Comparison of ENCODE assay signal across 28 cellular contexts in the genomic region with DNA sequence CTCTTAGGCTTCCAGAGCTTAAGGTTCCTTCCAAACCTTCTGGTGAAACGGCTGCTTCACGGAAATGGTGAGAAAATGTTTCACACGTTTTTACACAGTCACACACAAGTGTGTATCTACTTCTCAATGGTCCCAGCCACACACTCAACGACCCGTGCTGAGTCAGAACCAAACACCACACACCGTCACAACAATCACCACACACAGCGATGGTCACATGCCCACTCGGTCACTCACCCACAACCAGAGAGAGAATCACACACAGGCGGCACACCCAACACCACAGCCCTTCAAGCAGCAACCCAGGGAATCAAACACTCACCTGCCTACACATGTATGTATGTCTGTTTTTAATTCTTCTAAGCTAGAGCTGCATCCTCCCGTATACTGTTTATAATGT. TPM values are rescaled to one million over a fixed set of nuclear protein-coding genes. Genes with fewer than 3 reads are reported as not detected.
DNase-seq lines count a peak whose midpoint lies in the region; ATAC-seq, FAIRE-seq and TF ChIP-seq lines count a peak whose summit lies in the region.
"Had no signal": no experiment of that assay in that cellular context is flagged by ENCODE, and none has a peak within 500 bp of the region (broad histone marks: within the 10 kb centered on the region; RNA-seq: fewer than 3 reads in every experiment).

No MANE protein-coding gene starts in this region.

- no peak for TF ChIP-seq RAD21 in H1 (IDR thresholded peaks at IDR 0.05 in 1 of 2, conservative IDR thresholded peaks at IDR 0.05 in 1 of 2; ENCODE audit: low read depth in 2 of 2, low read length in 2 of 2)

- H3K9me3 ChIP-seq in RWPE2 (ENCODE audit: severe bottlenecking) (no peaks in the 10 kb centered on the region), H1 (ENCODE audit: insufficient read depth in 2 of 2, low read depth in 1 of 2, low read length in 1 of 2) (no peaks in the 10 kb centered on the region)
- H3K9me3 ChIP-seq: MG63, Peyer's patch, SJSA1 had no signal

- intact Hi-C loops in MCF 10A (cut with micrococcal nuclease), result no loop called here

- no peak overlapping the region for H3K23ac ChIP-seq in H1 (ENCODE audit: insufficient read length)

- POLR2A ChIA-PET in H1 (lab: Charles Lee; ENCODE audit: partially characterized antibody), result interaction anchor here (0.6 to 0.7 kb wide), 2 partner anchors 75 to 1053 kb away, joined by 3 to 4 read pairs; no protein-coding TSS in a partner anchor
- POLR2A ChIA-PET in MCF 10A (lab: Yijun Ruan, JAX), result no interaction called here

- H3K27me3 Mint-ChIP-seq in MCF 10A (ENCODE audit: insufficient read depth, unreplicated experiment), result no peaks in the 10 kb centered on the region

- H3K9me3 Mint-ChIP-seq in stimulated activated effector memory CD8-positive, alpha-beta T cell treated with anti-CD3 and anti-CD28 coated beads, Interleukin-12 subunit alpha, Interleukin-12 subunit beta, amount 100 ng/mL, for 72 hours, result no peaks in the 10 kb centered on the region
- no peaks in the 10 kb centered on the region for H3K9me3 Mint-ChIP-seq in MCF 10A (ENCODE audit: unreplicated experiment)

- H3K56ac ChIP-seq in H1 (replicated peaks; ENCODE audit: insufficient read length, low read depth, low read length), result no peak overlapping the region

- H3K79me1 ChIP-seq in H1 (ENCODE audit: low read depth, low read length), result no peaks in the 10 kb centered on the region

- no peaks in the 10 kb centered on the region for H3K79me2 ChIP-seq in H1 (ENCODE audit: control insufficient read depth in 1 of 2, insufficient read depth in 2 of 2, low read length in 2 of 2)

- H2BK12ac ChIP-seq in H1 (ENCODE audit: low read depth, low read length), result no peak overlapping the region

- H4K91ac ChIP-seq in H1 (replicated peaks; ENCODE audit: insufficient read length, low read length), result no peak overlapping the region

- no peak overlapping the region for H3K27ac Mint-ChIP-seq in stimulated activated effector memory CD8-positive, alpha-beta T cell treated with anti-CD3 and anti-CD28 coated beads, Interleukin-12 subunit alpha, Interleukin-12 subunit beta, amount 100 ng/mL, for 72 hours
- H3K27ac Mint-ChIP-seq in MCF 10A (ENCODE audit: low read depth, unreplicated experiment), result no peak overlapping the region
- H3K27ac Mint-ChIP-seq: CD8-positive, alpha-beta memory T cell had no signal

- H3K4me3 ChIP-seq in RWPE2 (ENCODE audit: severe bottlenecking) (no peak overlapping the region), H1 (ENCODE audit: extremely low read depth in 1 of 4, insufficient read depth in 2 of 4, low read depth in 3 of 4, low read length in 4 of 4) (no peak overlapping the region)
- H3K4me3 ChIP-seq: MG63, Peyer's patch, SJSA1 had no signal

- no peak overlapping the region for H2AK5ac ChIP-seq in H1 (ENCODE audit: low read depth, low read length)

- H4K5ac ChIP-seq in H1 (ENCODE audit: insufficient read length, low read depth, low read length), result no peak overlapping the region

- no TSS peak for BruUV-seq in MCF 10A (replicated peaks; lab: Mats Ljungman, UMichigan)

- no peak for TF ChIP-seq EP300 in H1 (IDR thresholded peaks at IDR 0.05; ENCODE audit: borderline replicate concordance in 1 of 2, low read depth in 2 of 2, low read length in 2 of 2)

- no peak overlapping the region for H4K8ac ChIP-seq in H1 (ENCODE audit: extremely low read depth, insufficient read depth, low read length)

- no peak overlapping the region for H3K9ac ChIP-seq in H1 (replicated peaks in 1 of 4; ENCODE audit: extremely low read depth in 1 of 4, low read depth in 3 of 4, low read length in 3 of 4)

- no peaks in the 10 kb centered on the region for H3K4me1 ChIP-seq in RWPE2 (ENCODE audit: insufficient read depth, poor library complexity, severe bottlenecking)
- no peaks in the 10 kb centered on the region for H3K4me1 ChIP-seq in H1 (replicated peaks in 1 of 4; ENCODE audit: control insufficient read depth in 3 of 4, insufficient read depth in 4 of 4, low read length in 3 of 4)
- H3K4me1 ChIP-seq: Peyer's patch had no signal

- H3K27ac ChIP-seq in RWPE2 (ENCODE audit: poor library complexity, severe bottlenecking), result no peak overlapping the region
- H3K27ac ChIP-seq in H1 (ENCODE audit: low read depth, low read length), result no peak overlapping the region
- H3K27ac ChIP-seq: C4-2B, Peyer's patch, SJSA1 had no signal

- ATAC-seq in RWPE2 (ENCODE audit: low read depth), result no peak
- peak; percentile 91 for ATAC-seq in stimulated activated effector memory CD8-positive, alpha-beta T cell treated with anti-CD3 and anti-CD28 coated beads, Interleukin-12 subunit alpha, Interleukin-12 subunit beta, amount 100 ng/mL, for 72 hours
- ATAC-seq: Right ventricle myocardium inferior had no signal

- H3K27me3 ChIP-seq in RWPE2 (ENCODE audit: insufficient read depth, poor library complexity, severe bottlenecking) (no peaks in the 10 kb centered on the region), H1 (replicated peaks in 1 of 4; ENCODE audit: control insufficient read depth in 3 of 4, extremely low read depth in 1 of 4, insufficient read depth in 3 of 4, low read length in 3 of 4) (no peaks in the 10 kb centered on the region)
- H3K27me3 ChIP-seq: MG63, Peyer's patch, SJSA1 had no signal

- no peak for TF ChIP-seq POLR2A in H1 (IDR thresholded peaks at IDR 0.05; ENCODE audit: control extremely low read depth in 1 of 2, low read depth in 2 of 2, low read length in 2 of 2)

- H3K18ac ChIP-seq in H1 (ENCODE audit: extremely low read depth, low read length), result no peak overlapping the region

- no peak overlapping the region for H2BK120ac ChIP-seq in H1 (replicated peaks; ENCODE audit: low read depth, low read length)

- no peaks in the 10 kb centered on the region for H3K36me3 ChIP-seq in RWPE2 (ENCODE audit: low read depth)
- no peaks in the 10 kb centered on the region for H3K36me3 ChIP-seq in H1 (ENCODE audit: control insufficient read depth in 2 of 4, insufficient read depth in 4 of 4, low read length in 3 of 4)
- H3K36me3 ChIP-seq: MG63, Peyer's patch, SJSA1 had no signal

- H3K4me2 ChIP-seq in H1 (ENCODE audit: insufficient read depth in 1 of 2, low read depth in 2 of 2, low read length in 2 of 2), result no peak overlapping the region

- H2BK20ac ChIP-seq in H1 (ENCODE audit: low read length), result 0 out of 2 replicates have a peak overlapping the region, but pooled peaks have one; percentile 27

- no peak overlapping the region for H2AFZ ChIP-seq in H1 (ENCODE audit: low read length)

- H3K23me2 ChIP-seq in H1 (ENCODE audit: low read depth, low read length), result no peaks in the 10 kb centered on the region

- FAIRE-seq in H1 (lab: Jason Lieb, UNC), result no peak
- FAIRE-seq: GM19239 had no signal

- peak; percentile 19 for DNase-seq in activated CD4-positive, alpha-beta T cell treated with anti-CD3 and anti-CD28 coated beads for 48 hours
- DNase-seq in activated CD4-positive, alpha-beta T cell treated with anti-CD3 and anti-CD28 coated beads for 4 hours, result no peak
- DNase-seq in RWPE2 (ENCODE audit: low spot score) (peak; percentile 39), H1 (ENCODE audit: low read depth in 1 of 2, low spot score in 2 of 2) (no peak), NCI-H510A (lab: John Stamatoyannopoulos, UW) (no peak), MCF 10A (ENCODE audit: unreplicated experiment) (no peak), GM20000 (ENCODE audit: low spot score) (no peak)
- DNase-seq in stimulated activated effector memory CD8-positive, alpha-beta T cell treated with anti-CD3 and anti-CD28 coated beads, Interleukin-12 subunit alpha, Interleukin-12 subunit beta, amount 100 ng/mL, for 72 hours (ENCODE audit: low spot score in 2 of 2), result peak in 1 of 2 donors; percentile 64
- DNase-seq: 8988T; AML-193; Calu3; CD8-positive, alpha-beta memory T cell; DMS153; GDM1; Kasumi-1; MG63; NCI-H1417 treated with DMSO at 0.1 percent for 48 hours; NCI-H1930; NCI-H226; NCI-H524; NCI-H82; Peyer's patch had no signal

- WGBS in H1 (ENCODE audit: extremely low coverage in 1 of 2, insufficient coverage in 1 of 2, insufficient read length in 1 of 2, insufficient replicate concordance in 2 of 2, low coverage in 1 of 2, low lambda C conversion rate in 2 of 2, missing lambda C conversion rate in 1 of 2), 2 experiments, result 83% methylated on average over 10 of the region's 10 CpGs; no CpG with 5 or more reads in 1 of the 2 experiments

- H4K20me1 ChIP-seq in H1 (replicated peaks in 1 of 2; ENCODE audit: control insufficient read depth in 1 of 2, insufficient read depth in 2 of 2, low read length in 2 of 2), result no peaks in the 10 kb centered on the region

- no peak for TF ChIP-seq CTCF in RWPE2 (IDR thresholded peaks at IDR 0.05; ENCODE audit: poor library complexity, severe bottlenecking)
- no peak for TF ChIP-seq CTCF in H1 (IDR thresholded peaks at IDR 0.05; ENCODE audit: control extremely low read depth in 1 of 3, insufficient read depth in 1 of 3, low read depth in 1 of 3, low read length in 3 of 3)
- TF ChIP-seq CTCF in MCF 10A (IDR thresholded peaks at IDR 0.05; ENCODE audit: unreplicated experiment), result no peak
- TF ChIP-seq CTCF in GM20000 (IDR thresholded peaks at IDR 0.05; ENCODE audit: extremely low read depth, missing control alignments), result no peak

- no peak overlapping the region for H2BK15ac ChIP-seq in H1 (ENCODE audit: low read length)

- H3K36me3 Mint-ChIP-seq in stimulated activated effector memory CD8-positive, alpha-beta T cell treated with anti-CD3 and anti-CD28 coated beads, Interleukin-12 subunit alpha, Interleukin-12 subunit beta, amount 100 ng/mL, for 72 hours, result no peaks in the 10 kb centered on the region
- H3K36me3 Mint-ChIP-seq in MCF 10A (ENCODE audit: insufficient read depth, unreplicated experiment), result peaks cover 9% of the 10 kb centered on the region

- H3K4ac ChIP-seq in H1 (replicated peaks; ENCODE audit: insufficient read length, low read depth, low read length), result no peak overlapping the region

- peaks cover 9% of the 10 kb centered on the region for H3K4me1 Mint-ChIP-seq in stimulated activated effector memory CD8-positive, alpha-beta T cell treated with anti-CD3 and anti-CD28 coated beads, Interleukin-12 subunit alpha, Interleukin-12 subunit beta, amount 100 ng/mL, for 72 hours
- H3K4me1 Mint-ChIP-seq in MCF 10A (ENCODE audit: insufficient read depth, unreplicated experiment), result no peaks in the 10 kb centered on the region
- H3K4me1 Mint-ChIP-seq: CD8-positive, alpha-beta memory T cell had no signal

- CTCF ChIA-PET in H1 (lab: Charles Lee; ENCODE audit: partially characterized antibody) (interaction anchor here (0.8 to 1.4 kb wide), 4 partner anchors 12 to 229 kb away, joined by 3 read pairs; a partner anchor contains a TSS), MCF 10A (lab: Yijun Ruan, JAX) (interaction anchor here (0.6 to 1.4 kb wide), 3 partner anchors 11 to 24 kb away, joined by 4 to 5 read pairs (median 4); no protein-coding TSS in a partner anchor)

- H3K14ac ChIP-seq in H1 (ENCODE audit: insufficient read length), result no peak overlapping the region

- no peak overlapping the region for H3K4me3 Mint-ChIP-seq in stimulated activated effector memory CD8-positive, alpha-beta T cell treated with anti-CD3 and anti-CD28 coated beads, Interleukin-12 subunit alpha, Interleukin-12 subunit beta, amount 100 ng/mL, for 72 hours
- no peak overlapping the region for H3K4me3 Mint-ChIP-seq in MCF 10A (ENCODE audit: unreplicated experiment)
- H3K4me3 Mint-ChIP-seq: CD8-positive, alpha-beta memory T cell had no signal

- no peak overlapping the region for H2BK5ac ChIP-seq in H1 (ENCODE audit: low read depth, low read length)

RNA-seq across cellular contexts. Expression of a gene that starts 12.6 kb away (rescaled TPM):
- total RNA-seq in H1 (2021; fragmentation: NEBNext Ultra II Directional; extraction: Animal tissue kit (Norgen Biotek cat#: 25700)), result 0.48 and 0.67 TPM in 2 replicates
- 0.24 and 0.42 TPM in 2 replicates for polyA plus RNA-seq in H1 (2011; rRNA removed)
- polyA plus RNA-seq in H1 (2011; cell fraction: cytosol; rRNA removed), result 0.54 TPM
- 0.97 TPM for polyA plus RNA-seq in H1 (2011; cell fraction: nucleus; rRNA removed)
- polyA plus RNA-seq in H1 (2012, experiment 1 of 2), result 0.60 to 0.72 TPM (median 0.70 TPM) in 4 replicates
- polyA plus RNA-seq in H1 (2012, experiment 2 of 2), result 0.30 TPM
- polyA plus RNA-seq in H1 (2013, experiment 1 of 2), result 0.41 TPM
- polyA plus RNA-seq in H1 (2013, experiment 2 of 2), result 0.42 TPM
- 0.29 and 0.54 TPM in 2 replicates for polyA minus RNA-seq in H1 (2011; rRNA and poly(A)+ RNA removed)
- polyA minus RNA-seq in H1 (2011; cell fraction: cytosol; rRNA and poly(A)+ RNA removed), result not detected
- polyA minus RNA-seq in H1 (2011; cell fraction: nucleus; rRNA and poly(A)+ RNA removed), result 1.00 TPM
- 0.05 TPM in 1 of 2 replicates, not detected in the other for total RNA-seq in MCF 10A (2022)
- total RNA-seq: H4, Peyer's patch had no signal
- polyA plus RNA-seq: AG04450 had no signal

Comparison
In these comparisons a context has a peak if more than half of its experiments do, and no peak if none do; other contexts are left out.
1. DNase-seq: peak in activated CD4-positive, alpha-beta T cell treated with anti-CD3 and anti-CD28 coated beads for 48 hours (single experiment) and RWPE2 (single experiment); none in activated CD4-positive, alpha-beta T cell treated with anti-CD3 and anti-CD28 coated beads for 4 hours (0 of 2), H1 (0 of 2), NCI-H510A (single experiment), MCF 10A (single experiment) and GM20000 (single experiment).